ENCODE assay signal across 12 cellular contexts in genomic region chr1:173195596-173196088, GRCh38. TPM values are rescaled to one million over a fixed set of nuclear protein-coding genes. Genes with fewer than 3 reads are reported as not detected.
DNase-seq lines count a peak whose midpoint lies in the region; ATAC-seq, FAIRE-seq and TF ChIP-seq lines count a peak whose summit lies in the region.
"Had no signal": no experiment of that assay in that cellular context is flagged by ENCODE, and none has a peak within 500 bp of the region (broad histone marks: within the 10 kb centered on the region; RNA-seq: fewer than 3 reads in every experiment).

No MANE protein-coding gene starts in this region.

- peak overlapping the region in 1 of 2 donors; percentile 29 for H3K4me3 Mint-ChIP-seq in activated T-cell treated with anti-CD3 and anti-CD28 coated beads, Interleukin-2, amount 50 U/mL, for 72 hours
- H3K4me3 Mint-ChIP-seq in chondrocyte (ENCODE audit: unreplicated experiment), result no peak overlapping the region

- H4K20me1 ChIP-seq in HepG2 (ENCODE audit: insufficient read depth, low read length), result no peaks in the 10 kb centered on the region

- peaks cover 13% of the 10 kb centered on the region for H3K4me1 ChIP-seq in HepG2 (ENCODE audit: insufficient read depth, low read length)

- H3K27me3 ChIP-seq in HepG2 (ENCODE audit: control insufficient read depth in 1 of 2, insufficient read depth in 2 of 2, low read length in 2 of 2), result no peaks in the 10 kb centered on the region

- DNase-seq in GM10248 (ENCODE audit: extremely low spot score) (peak; percentile 25), NCI-H2081 treated with DMSO at 0.1 percent for 48 hours (lab: John Stamatoyannopoulos, UW) (no peak), chondrocyte (ENCODE audit: low spot score) (no peak), HepG2 (ENCODE audit: low spot score) (no peak), NCI-H1930 (lab: John Stamatoyannopoulos, UW) (no peak)
- DNase-seq in activated T-cell treated with anti-CD3 and anti-CD28 coated beads, Interleukin-2, amount 50 U/mL, for 72 hours, result peak; percentile 70 to 79
- DNase-seq: aorta, Right ventricle myocardium superior had no signal

- H3K9ac ChIP-seq in HepG2 (ENCODE audit: insufficient read depth, low read depth, low read length), result no peak overlapping the region

- WGBS in HepG2 (ENCODE audit: low lambda C conversion rate), result 83% methylated on average over 4 of the region's 5 CpGs

- H3K9me3 ChIP-seq in HepG2 (ENCODE audit: low read length), result no peaks in the 10 kb centered on the region

- FAIRE-seq in HepG2 (lab: Jason Lieb, UNC), result no peak
- FAIRE-seq: D721Med had no signal

- H3K9me3 Mint-ChIP-seq in activated T-cell treated with anti-CD3 and anti-CD28 coated beads, Interleukin-2, amount 50 U/mL, for 72 hours, result no peaks in the 10 kb centered on the region
- no peaks in the 10 kb centered on the region for H3K9me3 Mint-ChIP-seq in chondrocyte (ENCODE audit: low read depth)

- TF ChIP-seq POLR2A in HepG2 (IDR thresholded peaks at IDR 0.05; ENCODE audit: insufficient read depth in 1 of 2, low read depth in 2 of 2, low read length in 2 of 2), result no peak

- H3K27me3 Mint-ChIP-seq in activated T-cell treated with anti-CD3 and anti-CD28 coated beads, Interleukin-2, amount 50 U/mL, for 72 hours (ENCODE audit: low read depth), result peaks cover 39% of the 10 kb centered on the region
- peaks cover 15% of the 10 kb centered on the region for H3K27me3 Mint-ChIP-seq in chondrocyte (ENCODE audit: low read depth)

- no TSS peak for BruUV-seq in HepG2 (replicated peaks; lab: Mats Ljungman, UMichigan)

- peaks cover 17% of the 10 kb centered on the region for H3K79me2 ChIP-seq in HepG2 (ENCODE audit: insufficient read depth, low read length)

- intact Hi-C loops in HepG2 (cut with micrococcal nuclease; ENCODE audit: unreplicated experiment), result no loop called here

- peak; percentile 65 for ATAC-seq in GM19397 (IDR thresholded peaks at IDR 0.05; ENCODE audit: unreplicated experiment)
- peak; percentile 58 for ATAC-seq in HG03097 (IDR thresholded peaks at IDR 0.05; ENCODE audit: low FRiP score, unreplicated experiment)
- ATAC-seq in activated T-cell treated with anti-CD3 and anti-CD28 coated beads, Interleukin-2, amount 50 U/mL, for 72 hours (replicated peaks in 1 of 2), result peak; percentile 91 to 93
- ATAC-seq in HepG2, result no peak

- peaks cover 18% of the 10 kb centered on the region for H3K4me1 Mint-ChIP-seq in activated T-cell treated with anti-CD3 and anti-CD28 coated beads, Interleukin-2, amount 50 U/mL, for 72 hours (ENCODE audit: low read depth)
- peaks cover 16% of the 10 kb centered on the region for H3K4me1 Mint-ChIP-seq in chondrocyte (ENCODE audit: low read depth)

- TF ChIP-seq RAD21 in HepG2 (CRISPR knock-in tag; IDR thresholded peaks at IDR 0.05), result no peak

- H3K36me3 Mint-ChIP-seq in activated T-cell treated with anti-CD3 and anti-CD28 coated beads, Interleukin-2, amount 50 U/mL, for 72 hours (ENCODE audit: insufficient read depth in 2 of 2), result peaks cover 0 to 3% of the 10 kb centered on the region in 2 donors
- peaks cover 2% of the 10 kb centered on the region for H3K36me3 Mint-ChIP-seq in chondrocyte (ENCODE audit: low read depth)

- no peak for TF ChIP-seq CTCF in GM10248 (IDR thresholded peaks at IDR 0.05; ENCODE audit: control extremely low read depth, extremely low read depth, low read depth, missing control alignments)
- TF ChIP-seq CTCF in chondrocyte (IDR thresholded peaks at IDR 0.05), result no peak
- no peak for TF ChIP-seq CTCF in HepG2 (CRISPR knock-in tag; IDR thresholded peaks at IDR 0.05)

- TF ChIP-seq EP300 in HepG2 (IDR thresholded peaks at IDR 0.05; ENCODE audit: low read depth in 2 of 2, low read length in 2 of 2), result no peak
- no peak for TF ChIP-seq EP300 in HepG2 (CRISPR knock-in tag; IDR thresholded peaks at IDR 0.05; ENCODE audit: borderline replicate concordance)

- H3K27ac Mint-ChIP-seq in activated T-cell treated with anti-CD3 and anti-CD28 coated beads, Interleukin-2, amount 50 U/mL, for 72 hours, result no peak overlapping the region
- no peak overlapping the region for H3K27ac Mint-ChIP-seq in chondrocyte (ENCODE audit: unreplicated experiment)

- no peak overlapping the region for H3K4me2 ChIP-seq in HepG2 (ENCODE audit: low read depth, low read length)

- H3K36me3 ChIP-seq in HepG2 (replicated peaks in 1 of 2; ENCODE audit: control insufficient read depth in 1 of 2, insufficient read depth in 2 of 2, low read length in 2 of 2), result peaks cover 1 to 7% of the 10 kb centered on the region in 2 experiments; a peak in 3 of 5 replicates

- in situ Hi-C loops in HepG2 (cut with HindIII; ENCODE audit: extremely low pct_ligation_motif_present, low pct_unique_long_range_greater_than_20kb), result no loop called here

- CTCF ChIA-PET in GM10248 (lab: Yijun Ruan, JAX), result interaction anchor here (1.0 to 3.8 kb wide), 8 partner anchors 8 to 453 kb away, joined by 3 to 11 read pairs (median 4); partner anchors contain the start of gene TNFSF4
- CTCF ChIA-PET in HepG2 (lab: Yijun Ruan, JAX; ENCODE audit: low intra/inter-chr PET ratio, low total read pairs), result no interaction called here

- H3K4me3 ChIP-seq in HepG2 (replicated peaks in 1 of 3; ENCODE audit: insufficient read depth in 1 of 3, low read depth in 2 of 3, low read length in 3 of 3), result no peak overlapping the region

- H2AFZ ChIP-seq in HepG2 (ENCODE audit: low read length), result no peak overlapping the region

- no peak overlapping the region for H3K27ac ChIP-seq in HepG2 (ENCODE audit: extremely low read length, insufficient read depth, low read length)

- POLR2A ChIA-PET in GM10248 (lab: Yijun Ruan, JAX), result no interaction called here
- POLR2A ChIA-PET in HepG2 (lab: Yijun Ruan, JAX), result no interaction called here

TF ChIP-seq in HepG2, 621 proteins besides CTCF, POLR2A, EP300 and RAD21 (continues in another document):
- no peak for TF ChIP-seq ZNF790 (CRISPR knock-in tag; IDR thresholded peaks at IDR 0.05; ENCODE audit: borderline replicate concordance)
- TF ChIP-seq, protein P1, sequence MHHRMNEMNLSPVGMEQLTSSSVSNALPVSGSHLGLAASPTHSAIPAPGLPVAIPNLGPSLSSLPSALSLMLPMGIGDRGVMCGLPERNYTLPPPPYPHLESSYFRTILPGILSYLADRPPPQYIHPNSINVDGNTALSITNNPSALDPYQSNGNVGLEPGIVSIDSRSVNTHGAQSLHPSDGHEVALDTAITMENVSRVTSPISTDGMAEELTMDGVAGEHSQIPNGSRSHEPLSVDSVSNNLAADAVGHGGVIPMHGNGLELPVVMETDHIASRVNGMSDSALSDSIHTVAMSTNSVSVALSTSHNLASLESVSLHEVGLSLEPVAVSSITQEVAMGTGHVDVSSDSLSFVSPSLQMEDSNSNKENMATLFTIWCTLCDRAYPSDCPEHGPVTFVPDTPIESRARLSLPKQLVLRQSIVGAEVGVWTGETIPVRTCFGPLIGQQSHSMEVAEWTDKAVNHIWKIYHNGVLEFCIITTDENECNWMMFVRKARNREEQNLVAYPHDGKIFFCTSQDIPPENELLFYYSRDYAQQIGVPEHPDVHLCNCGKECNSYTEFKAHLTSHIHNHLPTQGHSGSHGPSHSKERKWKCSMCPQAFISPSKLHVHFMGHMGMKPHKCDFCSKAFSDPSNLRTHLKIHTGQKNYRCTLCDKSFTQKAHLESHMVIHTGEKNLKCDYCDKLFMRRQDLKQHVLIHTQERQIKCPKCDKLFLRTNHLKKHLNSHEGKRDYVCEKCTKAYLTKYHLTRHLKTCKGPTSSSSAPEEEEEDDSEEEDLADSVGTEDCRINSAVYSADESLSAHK (CRISPR knock-in tag; IDR thresholded peaks at IDR 0.05; ENCODE audit: borderline replicate concordance), result no peak
- no peak for TF ChIP-seq ZNF749 (CRISPR knock-in tag; IDR thresholded peaks at IDR 0.05; ENCODE audit: borderline replicate concordance)
- no peak for TF ChIP-seq HES4 (CRISPR knock-in tag; IDR thresholded peaks at IDR 0.05; ENCODE audit: borderline replicate concordance)
- no peak for TF ChIP-seq REL (CRISPR knock-in tag; conservative IDR thresholded peaks at IDR 0.05)

RNA-seq across cellular contexts. Expression of gene TNFSF4, which starts 11.5 kb away (rescaled TPM):
- total RNA-seq in activated T-cell treated with anti-CD3 and anti-CD28 coated beads, Interleukin-2, amount 50 U/mL, for 72 hours, result 1 to 10 TPM; 2.0 to 2.4 TPM
- 0.54 to 1.1 TPM (median 0.77 TPM) in 3 replicates for total RNA-seq in chondrocyte
- 2.4 and 3.2 TPM in 2 replicates for total RNA-seq in HepG2 (2016; rRNA removed; fragmentation: Illumina TruSeq; extraction: Trizol)
- total RNA-seq in HepG2 (2016; cell fraction: cytosol; rRNA removed; fragmentation: Illumina TruSeq; extraction: Trizol; ENCODE audit: low read depth), result 0.30 and 0.53 TPM in 2 replicates
- total RNA-seq in HepG2 (2016; cell fraction: insoluble cytoplasmic fraction; rRNA removed; fragmentation: Illumina TruSeq; extraction: Trizol), result 2.7 and 3.6 TPM in 2 replicates
- 2.0 TPM in 2 replicates for total RNA-seq in HepG2 (2016; cell fraction: membrane; rRNA removed; fragmentation: Illumina TruSeq; extraction: Trizol)
- total RNA-seq in HepG2 (2016; cell fraction: nucleus; rRNA removed; fragmentation: Illumina TruSeq; extraction: Trizol), result 2.8 and 3.0 TPM in 2 replicates
- 7.9 and 8.3 TPM in 2 replicates for polyA plus RNA-seq in HepG2 (2011; rRNA removed)
- 3.3 and 6.8 TPM in 2 replicates for polyA plus RNA-seq in HepG2 (2011; cell fraction: cytosol; rRNA removed)
- polyA plus RNA-seq in HepG2 (2011; cell fraction: nucleus; rRNA removed), result 3.2 and 5.6 TPM in 2 replicates
- polyA plus RNA-seq in HepG2 (2012), result 9.1 and 11.8 TPM in 2 replicates
- polyA plus RNA-seq in HepG2 (2016; cell fraction: cytosol; fragmentation: Illumina TruSeq; extraction: Trizol; ENCODE audit: low read depth), result 0.17 and 0.19 TPM in 2 replicates
- polyA plus RNA-seq in HepG2 (2016; cell fraction: insoluble cytoplasmic fraction; fragmentation: Illumina TruSeq; extraction: Trizol; ENCODE audit: low read depth), result 3.1 and 3.5 TPM in 2 replicates
- 0.88 and 1.0 TPM in 2 replicates for polyA plus RNA-seq in HepG2 (2016; cell fraction: membrane; fragmentation: Illumina TruSeq; extraction: Trizol; ENCODE audit: low read depth)
- 2.0 and 2.1 TPM in 2 replicates for polyA plus RNA-seq in HepG2 (2016; cell fraction: nucleus; fragmentation: Illumina TruSeq; extraction: Trizol; ENCODE audit: insufficient read depth, low read depth)
- polyA minus RNA-seq in HepG2 (2011; rRNA and poly(A)+ RNA removed; ENCODE audit: low replicate concordance), result 0.47 and 5.8 TPM in 2 replicates
- 4.8 and 5.8 TPM in 2 replicates for polyA minus RNA-seq in HepG2 (2011; cell fraction: cytosol; rRNA and poly(A)+ RNA removed)
- 23.4 and 33.6 TPM in 2 replicates for polyA minus RNA-seq in HepG2 (2011; cell fraction: nucleus; rRNA and poly(A)+ RNA removed)
- total RNA-seq: HT1080 had no signal

Comparison
In these comparisons a context has a peak if more than half of its experiments do, and no peak if none do; other contexts are left out.
1. DNase-seq: peak in GM10248 (single experiment) and activated T-cell treated with anti-CD3 and anti-CD28 coated beads, Interleukin-2, amount 50 U/mL, for 72 hours (2 of 2); none in NCI-H2081 treated with DMSO at 0.1 percent for 48 hours (single experiment), chondrocyte (single experiment), HepG2 (single experiment) and NCI-H1930 (0 of 2).